ENCODE assay signal across 10 cellular contexts in the genomic region with DNA sequence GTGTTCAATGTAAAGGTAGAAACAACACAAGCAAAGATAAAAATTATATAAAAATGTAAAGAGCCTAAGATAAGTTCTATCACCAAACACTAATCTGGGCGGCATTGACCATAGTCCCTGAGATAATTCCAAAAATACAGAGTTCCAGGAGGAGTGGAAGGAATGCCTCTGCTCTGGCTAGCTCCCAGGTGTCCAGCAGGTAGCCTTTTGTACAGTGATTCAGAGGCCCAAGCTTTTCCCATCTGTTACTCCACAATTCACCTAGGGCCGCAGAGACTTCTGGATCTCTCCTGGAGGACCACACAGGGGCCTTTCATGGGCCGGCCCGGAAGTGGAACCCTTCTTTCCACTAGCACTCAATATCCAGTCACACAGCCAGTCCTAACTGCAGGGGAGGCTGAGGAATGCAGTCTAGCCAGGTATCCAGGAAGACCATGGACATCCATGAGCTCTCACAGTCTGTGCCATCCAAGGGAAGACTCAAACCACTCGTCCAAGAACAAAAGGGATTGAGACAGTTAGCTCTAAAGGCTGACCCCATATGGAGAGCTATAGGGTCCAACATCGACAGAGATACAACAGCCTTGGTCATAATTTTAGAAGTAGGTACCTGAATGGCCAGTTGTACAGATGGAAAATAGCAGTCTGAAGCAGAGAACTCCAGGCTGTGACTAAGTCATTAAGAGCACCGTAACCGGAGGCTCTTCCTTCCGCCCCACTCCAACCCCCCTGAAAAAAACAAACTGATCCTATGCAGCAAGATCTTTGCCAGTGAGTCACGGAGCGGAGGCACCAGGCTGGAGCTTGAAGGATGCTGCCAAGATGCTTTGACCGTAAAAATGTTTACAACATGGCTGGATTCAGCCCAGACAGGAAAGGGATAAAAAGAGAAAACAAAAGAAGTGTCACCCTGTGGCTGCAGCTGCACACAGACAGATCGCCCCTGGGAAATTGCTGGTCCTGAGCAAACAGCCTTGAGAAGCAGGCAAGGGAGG.
A peak's percentile ranks its signal among the peaks of the same experiment; 100 is the strongest.
DNase-seq lines count a peak whose midpoint lies in the region; ATAC-seq and TF ChIP-seq lines count a peak whose summit lies in the region.
"Had no signal": no experiment of that assay in that cellular context is flagged by ENCODE, and none has a peak within 500 bp of the region (broad histone marks: within the 10 kb centered on the region; RNA-seq: fewer than 3 reads in every experiment).

No MANE protein-coding gene starts in this region.

- no peak overlapping the region for H3K27ac ChIP-seq in naive thymus-derived CD4-positive, alpha-beta T cell (ENCODE audit: low read depth, low read length)

- H3K4me3 ChIP-seq in naive thymus-derived CD4-positive, alpha-beta T cell (ENCODE audit: low read length): no peak overlapping the region

- H3K4me1 Mint-ChIP-seq in osteocyte (ENCODE audit: unreplicated experiment) (peaks cover 22% of the 10 kb centered on the region), mesothelial cell of epicardium (peaks cover 44% of the 10 kb centered on the region)
- H3K4me1 Mint-ChIP-seq in naive thymus-derived CD4-positive, alpha-beta T cell: no peaks in the 10 kb centered on the region

- TF ChIP-seq CTCF in osteocyte (IDR thresholded peaks at IDR 0.05): no peak
- no peak for TF ChIP-seq CTCF in mesothelial cell of epicardium (IDR thresholded peaks at IDR 0.05; ENCODE audit: unreplicated experiment)

- H3K36me3 Mint-ChIP-seq in osteocyte (ENCODE audit: unreplicated experiment) (no peaks in the 10 kb centered on the region), mesothelial cell of epicardium (no peaks in the 10 kb centered on the region)
- no peaks in the 10 kb centered on the region for H3K36me3 Mint-ChIP-seq in naive thymus-derived CD4-positive, alpha-beta T cell

- no peak overlapping the region for H3K4me3 Mint-ChIP-seq in osteocyte (ENCODE audit: unreplicated experiment)
- no peak overlapping the region for H3K4me3 Mint-ChIP-seq in naive thymus-derived CD4-positive, alpha-beta T cell
- no peak overlapping the region for H3K4me3 Mint-ChIP-seq in mesothelial cell of epicardium

- peak; percentile 7 for DNase-seq in COR-L47 (lab: John Stamatoyannopoulos, UW)
- DNase-seq in NCI-H226: peak; percentile 93
- peak; percentile 59 for DNase-seq in epidermal melanocyte (ENCODE audit: insufficient read length, low spot score)
- no peak for DNase-seq in osteocyte (ENCODE audit: extremely low spot score, unreplicated experiment)
- DNase-seq in naive thymus-derived CD4-positive, alpha-beta T cell: no peak
- DNase-seq in mesothelial cell of epicardium (ENCODE audit: low spot score in 2 of 2, unreplicated experiment in 2 of 2): no peak
- DNase-seq in OCI-M2 (lab: John Stamatoyannopoulos, UW; ENCODE audit: unreplicated experiment): no peak
- DNase-seq: activated naive CD4-positive, alpha-beta T cell treated with anti-CD3 and anti-CD28 coated beads, Interleukin-2, amount 50 U/mL, for 16 hours; mesendoderm had no signal

- no peaks in the 10 kb centered on the region for H3K9me3 ChIP-seq in naive thymus-derived CD4-positive, alpha-beta T cell (ENCODE audit: control insufficient read depth in 2 of 3, low read length in 3 of 3)

- H3K9me3 Mint-ChIP-seq in osteocyte (ENCODE audit: unreplicated experiment) (no peaks in the 10 kb centered on the region), mesothelial cell of epicardium (no peaks in the 10 kb centered on the region)
- H3K9me3 Mint-ChIP-seq in naive thymus-derived CD4-positive, alpha-beta T cell: peaks cover 0 to 7% (median 1%) of the 10 kb centered on the region in 11 donors

- no peak for ATAC-seq in naive thymus-derived CD4-positive, alpha-beta T cell
- no peak for ATAC-seq in GM19395 (IDR thresholded peaks at IDR 0.05; ENCODE audit: unreplicated experiment)

- CTCF ChIA-PET in naive thymus-derived CD4-positive, alpha-beta T cell (lab: Charles Lee): no interaction called here

- H3K27me3 Mint-ChIP-seq in osteocyte (ENCODE audit: unreplicated experiment) (no peaks in the 10 kb centered on the region), mesothelial cell of epicardium (ENCODE audit: low read depth) (no peaks in the 10 kb centered on the region)
- H3K27me3 Mint-ChIP-seq in naive thymus-derived CD4-positive, alpha-beta T cell: peaks cover 0 to 31% (median 16%) of the 10 kb centered on the region in 5 donors

- no peaks in the 10 kb centered on the region for H3K36me3 ChIP-seq in naive thymus-derived CD4-positive, alpha-beta T cell (ENCODE audit: control insufficient read depth in 2 of 3, insufficient read depth in 3 of 3, low read length in 3 of 3)

- intact Hi-C loops in naive thymus-derived CD4-positive, alpha-beta T cell (cut with micrococcal nuclease): no loop called here

- no peaks in the 10 kb centered on the region for H3K4me1 ChIP-seq in naive thymus-derived CD4-positive, alpha-beta T cell (ENCODE audit: control insufficient read depth in 2 of 2, insufficient read depth in 2 of 2, low read length in 2 of 2)

- H3K27me3 ChIP-seq in naive thymus-derived CD4-positive, alpha-beta T cell (ENCODE audit: control insufficient read depth in 2 of 2, insufficient read depth in 2 of 2, low read length in 2 of 2): no peaks in the 10 kb centered on the region

- H3K27ac Mint-ChIP-seq in osteocyte (ENCODE audit: unreplicated experiment) (peak overlapping the region; percentile 65), mesothelial cell of epicardium (no peak overlapping the region)
- no peak overlapping the region for H3K27ac Mint-ChIP-seq in naive thymus-derived CD4-positive, alpha-beta T cell

- POLR2A ChIA-PET in naive thymus-derived CD4-positive, alpha-beta T cell (lab: Charles Lee): no interaction called here

Comparison
In these comparisons a context has a peak if more than half of its experiments do, and no peak if none do; other contexts are left out.
1. DNase-seq: peak in COR-L47 (single experiment), NCI-H226 (single experiment) and epidermal melanocyte (single experiment); none in osteocyte (single experiment), naive thymus-derived CD4-positive, alpha-beta T cell (0 of 9), mesothelial cell of epicardium (0 of 2) and OCI-M2 (single experiment).